1 cellular context compared by ENCODE assay signal in genomic region chr1:199046618-199047017, GRCh38.
TF ChIP-seq lines count a peak whose summit lies in the region.

No MANE protein-coding gene starts in this region.

TF ChIP-seq in IMR-90, 13 proteins besides CTCF, POLR2A, EP300 and RAD21 (continued from another document):
- TF ChIP-seq ELK1 (IDR thresholded peaks at IDR 0.05; ENCODE audit: borderline replicate concordance, low read depth, low read length) (no peak), FOS (IDR thresholded peaks at IDR 0.05; ENCODE audit: low read depth, low read length) (no peak), RCOR1 (IDR thresholded peaks at IDR 0.05; ENCODE audit: insufficient replicate concordance, low read length) (no peak), NFE2L2 (IDR thresholded peaks at IDR 0.05; ENCODE audit: low read depth, low read length) (no peak), CEBPB (IDR thresholded peaks at IDR 0.05; ENCODE audit: low read depth, low read length) (no peak)
